11 cellular contexts compared by ENCODE assay signal in genomic region chr1:23566304-23566703, GRCh38. TPM values are rescaled to one million over a fixed set of nuclear protein-coding genes. Genes with fewer than 3 reads are reported as not detected.
DNase-seq lines count a peak whose midpoint lies in the region; ATAC-seq and TF ChIP-seq lines count a peak whose summit lies in the region.
"Had no signal": no experiment of that assay in that cellular context is flagged by ENCODE, and none has a peak within 500 bp of the region (broad histone marks: within the 10 kb centered on the region; RNA-seq: fewer than 3 reads in every experiment).

No MANE protein-coding gene starts in this region.

- intact Hi-C loops in activated CD4-positive, alpha-beta memory T cell treated with anti-CD3 and anti-CD28 coated beads for 36 hours (cut with micrococcal nuclease): no loop called here

- H3K27me3 ChIP-seq in DND-41 (ENCODE audit: insufficient read depth, low read length, poor library complexity) (peaks cover 50% of the 10 kb centered on the region), endodermal cell (ENCODE audit: control insufficient read depth, insufficient read depth, low read length, poor library complexity, severe bottlenecking) (no peaks in the 10 kb centered on the region)

- no peak overlapping the region for H2AFZ ChIP-seq in DND-41 (ENCODE audit: low read depth, low read length)

- 91 to 96% methylated on average over 5 to 6 of the region's 6 CpGs for WGBS in endodermal cell (ENCODE audit: insufficient coverage in 1 of 2, insufficient read length in 1 of 2), 2 experiments

- POLR2A ChIA-PET in activated CD4-positive, alpha-beta memory T cell treated with anti-CD3 and anti-CD28 coated beads for 36 hours (lab: Charles Lee): no interaction called here

- H3K4me1 ChIP-seq in DND-41 (ENCODE audit: insufficient read depth, low read length) (peaks cover 13% of the 10 kb centered on the region), endodermal cell (ENCODE audit: control insufficient read depth, insufficient read depth, low read length) (peaks cover 22% of the 10 kb centered on the region)

- no peak overlapping the region for H3K4me2 ChIP-seq in DND-41 (ENCODE audit: insufficient read depth, low read length)

- H3K36me3 ChIP-seq in DND-41 (ENCODE audit: insufficient read depth, low read length): no peaks in the 10 kb centered on the region
- no peaks in the 10 kb centered on the region for H3K36me3 ChIP-seq in endodermal cell (ENCODE audit: control insufficient read depth, insufficient read depth, low read length)

- H3K4me3 ChIP-seq in DND-41 (ENCODE audit: low read depth in 1 of 2, low read length in 2 of 2): no peak overlapping the region
- H3K4me3 ChIP-seq in endodermal cell (ENCODE audit: low read length): no peak overlapping the region
- H3K4me3 ChIP-seq in retinal pigment epithelial cell (ENCODE audit: low read length): no peak overlapping the region

- H3K9ac ChIP-seq in DND-41 (ENCODE audit: low read depth, low read length): no peak overlapping the region
- H3K9ac ChIP-seq in endodermal cell (ENCODE audit: extremely low read depth, low read length, poor library complexity, severe bottlenecking): no peak overlapping the region

- CTCF ChIA-PET in activated CD4-positive, alpha-beta memory T cell treated with anti-CD3 and anti-CD28 coated beads for 36 hours (lab: Charles Lee): interaction anchor here (1.3 to 3.5 kb wide), 2 partner anchors 12 to 21 kb away, joined by 7 to 11 read pairs; no protein-coding TSS in a partner anchor

- DNase-seq in DND-41: no peak
- DNase-seq in NAMALWA (ENCODE audit: low spot score): peak; percentile 49
- peak; percentile 74 for DNase-seq in endodermal cell
- DNase-seq in retinal pigment epithelial cell (ENCODE audit: low read depth): no peak
- DNase-seq in stimulated activated CD4-positive, alpha-beta T cell treated with anti-CD3 and anti-CD28 coated beads, Interleukin-4, amount 100 ng/mL, for 24 hours: no peak
- no peak for DNase-seq in activated CD4-positive, alpha-beta memory T cell treated with anti-CD3 and anti-CD28 coated beads for 36 hours
- DNase-seq in 8988T: no peak
- DNase-seq: activated T-cell treated with anti-CD3 and anti-CD28 coated beads, Interleukin-2, amount 50 U/mL, for 1 hour; NCI-H1694; stimulated activated CD4-positive, alpha-beta T cell treated with anti-CD3 and anti-CD28 coated beads, Interleukin-4, amount 100 ng/mL, for 1 hour had no signal

- TF ChIP-seq CTCF in DND-41 (IDR thresholded peaks at IDR 0.05; ENCODE audit: borderline replicate concordance, extremely low read depth, low read length, poor library complexity, severe bottlenecking) (peak; percentile 15), endodermal cell (conservative IDR thresholded peaks at IDR 0.05) (peak; percentile 65), retinal pigment epithelial cell (conservative IDR thresholded peaks at IDR 0.05; ENCODE audit: low read depth, low read length) (peak; percentile 50)

- no peak overlapping the region for H3K4me3 Mint-ChIP-seq in endodermal cell
- no peak overlapping the region for H3K4me3 Mint-ChIP-seq in activated CD4-positive, alpha-beta memory T cell treated with anti-CD3 and anti-CD28 coated beads for 36 hours

- H3K9me3 ChIP-seq in DND-41 (ENCODE audit: insufficient read depth, low read length, severe bottlenecking): no peaks in the 10 kb centered on the region
- no peaks in the 10 kb centered on the region for H3K9me3 ChIP-seq in endodermal cell (ENCODE audit: control insufficient read depth, low read length)

- no peaks in the 10 kb centered on the region for H3K36me3 Mint-ChIP-seq in endodermal cell (ENCODE audit: low read depth)
- no peaks in the 10 kb centered on the region for H3K36me3 Mint-ChIP-seq in activated CD4-positive, alpha-beta memory T cell treated with anti-CD3 and anti-CD28 coated beads for 36 hours

- H3K27ac Mint-ChIP-seq in endodermal cell: peak overlapping the region; percentile 69
- no peak overlapping the region for H3K27ac Mint-ChIP-seq in activated CD4-positive, alpha-beta memory T cell treated with anti-CD3 and anti-CD28 coated beads for 36 hours

- H4K20me1 ChIP-seq in DND-41 (ENCODE audit: insufficient read depth, low read length): no peaks in the 10 kb centered on the region

- ATAC-seq in DND-41 (ENCODE audit: insufficient read depth, low read depth) (no peak), HG03108 (IDR thresholded peaks at IDR 0.05; ENCODE audit: unreplicated experiment) (no peak)

- H3K27ac ChIP-seq in DND-41 (ENCODE audit: low read length): no peak overlapping the region
- no peak overlapping the region for H3K27ac ChIP-seq in endodermal cell (ENCODE audit: low read depth, low read length)

- peaks cover 53% of the 10 kb centered on the region for H3K4me1 Mint-ChIP-seq in endodermal cell
- H3K4me1 Mint-ChIP-seq in activated CD4-positive, alpha-beta memory T cell treated with anti-CD3 and anti-CD28 coated beads for 36 hours (ENCODE audit: low read depth): peaks cover 15% of the 10 kb centered on the region

- H3K79me2 ChIP-seq in DND-41 (ENCODE audit: insufficient read depth, low read length): no peaks in the 10 kb centered on the region

- H3K9me3 Mint-ChIP-seq in endodermal cell: no peaks in the 10 kb centered on the region
- no peaks in the 10 kb centered on the region for H3K9me3 Mint-ChIP-seq in activated CD4-positive, alpha-beta memory T cell treated with anti-CD3 and anti-CD28 coated beads for 36 hours

- H3K27me3 Mint-ChIP-seq in endodermal cell (ENCODE audit: insufficient read depth): no peaks in the 10 kb centered on the region
- H3K27me3 Mint-ChIP-seq in activated CD4-positive, alpha-beta memory T cell treated with anti-CD3 and anti-CD28 coated beads for 36 hours: peaks cover 22% of the 10 kb centered on the region

RNA-seq across cellular contexts. Expression of gene ID3, which starts 7.0 kb away (rescaled TPM):
- 100 to 1,000 TPM; 281 to 338 TPM for total RNA-seq in endodermal cell
- 319 TPM for polyA plus RNA-seq in endodermal cell (2013, experiment 1 of 2)
- 289 TPM for polyA plus RNA-seq in endodermal cell (2013, experiment 2 of 2)
- total RNA-seq in activated CD4-positive, alpha-beta memory T cell treated with anti-CD3 and anti-CD28 coated beads for 36 hours: 10 to 100 TPM; 35.9 to 36.2 TPM

RNA-seq across cellular contexts. Expression of gene E2F2, which starts 35.3 kb away (rescaled TPM):
- 1 to 10 TPM; 7.3 to 9.8 TPM for total RNA-seq in endodermal cell
- polyA plus RNA-seq in endodermal cell (2013, experiment 1 of 2): 7.4 TPM
- polyA plus RNA-seq in endodermal cell (2013, experiment 2 of 2): 7.7 TPM
- 10 to 100 TPM; 22.1 to 26.3 TPM for total RNA-seq in activated CD4-positive, alpha-beta memory T cell treated with anti-CD3 and anti-CD28 coated beads for 36 hours

Comparison
In these comparisons a context has a peak if more than half of its experiments do, and no peak if none do; other contexts are left out.
1. DNase-seq: peak in NAMALWA (single experiment) and endodermal cell (single experiment); none in DND-41 (single experiment), retinal pigment epithelial cell (single experiment), stimulated activated CD4-positive, alpha-beta T cell treated with anti-CD3 and anti-CD28 coated beads, Interleukin-4, amount 100 ng/mL, for 24 hours (single experiment), activated CD4-positive, alpha-beta memory T cell treated with anti-CD3 and anti-CD28 coated beads for 36 hours (single experiment) and 8988T (single experiment).
2. CTCF ChIP-seq: peak in every context shown above with its lines; median percentile 65 in endodermal cell; 50 in retinal pigment epithelial cell; 15 in DND-41.
3. RNA of gene ID3, which starts 7.0 kb away (total RNA-seq): 281 to 338 TPM in endodermal cell; 35.9 to 36.2 TPM in activated CD4-positive, alpha-beta memory T cell treated with anti-CD3 and anti-CD28 coated beads for 36 hours; every median in the first group is over 4 times any median in the second.